In the genomic region with DNA sequence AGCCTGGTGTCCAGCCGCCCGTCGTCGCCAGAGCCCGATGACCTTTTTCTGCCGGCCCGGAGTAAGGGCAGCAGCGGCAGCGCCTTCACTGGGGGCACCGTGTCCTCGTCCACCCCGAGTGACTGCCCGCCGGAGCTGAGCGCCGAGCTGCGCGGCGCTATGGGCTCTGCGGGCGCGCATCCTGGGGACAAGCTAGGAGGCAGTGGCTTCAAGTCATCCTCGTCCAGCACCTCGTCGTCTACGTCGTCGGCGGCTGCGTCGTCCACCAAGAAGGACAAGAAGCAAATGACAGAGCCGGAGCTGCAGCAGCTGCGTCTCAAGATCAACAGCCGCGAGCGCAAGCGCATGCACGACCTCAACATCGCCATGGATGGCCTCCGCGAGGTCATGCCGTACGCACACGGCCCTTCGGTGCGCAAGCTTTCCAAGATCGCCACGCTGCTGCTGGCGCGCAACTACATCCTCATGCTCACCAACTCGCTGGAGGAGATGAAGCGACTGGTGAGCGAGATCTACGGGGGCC, we compare ENCODE assay signal across 15 cellular contexts. TPM values are rescaled to one million over a fixed set of nuclear protein-coding genes. Genes with fewer than 3 reads are reported as not detected.
A peak's percentile ranks its signal among the peaks of the same experiment; 100 is the strongest.
DNase-seq lines count a peak whose midpoint lies in the region; ATAC-seq and TF ChIP-seq lines count a peak whose summit lies in the region.
"Had no signal": no experiment of that assay in that cellular context is flagged by ENCODE, and none has a peak within 500 bp of the region (broad histone marks: within the 10 kb centered on the region; RNA-seq: fewer than 3 reads in every experiment).

No MANE protein-coding gene starts in this region.

- peak overlapping the region; percentile 12 for H3K4me3 Mint-ChIP-seq in activated naive CD4-positive, alpha-beta T cell treated with anti-CD3 and anti-CD28 coated beads for 36 hours
- no peak overlapping the region for H3K4me3 Mint-ChIP-seq in activated CD8-positive, alpha-beta T cell treated with anti-CD3 and anti-CD28 coated beads for 36 hours

- no peaks in the 10 kb centered on the region for H3K36me3 Mint-ChIP-seq in activated naive CD4-positive, alpha-beta T cell treated with anti-CD3 and anti-CD28 coated beads for 36 hours (ENCODE audit: low read depth)
- no peaks in the 10 kb centered on the region for H3K36me3 Mint-ChIP-seq in activated CD8-positive, alpha-beta T cell treated with anti-CD3 and anti-CD28 coated beads for 36 hours (ENCODE audit: low read depth)

- TF ChIP-seq POLR2A in gastrocnemius medialis (IDR thresholded peaks at IDR 0.05) = no peak

- peaks cover 53% of the 10 kb centered on the region for H3K4me1 Mint-ChIP-seq in activated naive CD4-positive, alpha-beta T cell treated with anti-CD3 and anti-CD28 coated beads for 36 hours (ENCODE audit: low read depth)
- peaks cover 36% of the 10 kb centered on the region for H3K4me1 Mint-ChIP-seq in activated CD8-positive, alpha-beta T cell treated with anti-CD3 and anti-CD28 coated beads for 36 hours (ENCODE audit: low read depth)

- POLR2A ChIA-PET in activated CD8-positive, alpha-beta T cell treated with anti-CD3 and anti-CD28 coated beads for 36 hours (lab: Charles Lee) = no interaction called here

- peaks cover 78% of the 10 kb centered on the region for H3K27me3 Mint-ChIP-seq in activated naive CD4-positive, alpha-beta T cell treated with anti-CD3 and anti-CD28 coated beads for 36 hours (ENCODE audit: low read depth)
- H3K27me3 Mint-ChIP-seq in activated CD8-positive, alpha-beta T cell treated with anti-CD3 and anti-CD28 coated beads for 36 hours = peaks cover 77% of the 10 kb centered on the region

- intact Hi-C loops in activated naive CD4-positive, alpha-beta T cell treated with anti-CD3 and anti-CD28 coated beads for 36 hours (cut with micrococcal nuclease) = loop anchor here (10.0 kb wide), 1 partner anchor 98 kb away; no protein-coding TSS in a partner anchor
- intact Hi-C loops in activated CD8-positive, alpha-beta T cell treated with anti-CD3 and anti-CD28 coated beads for 36 hours (cut with micrococcal nuclease) = loop anchor here (10.0 kb wide), 1 partner anchor 98 kb away; no protein-coding TSS in a partner anchor
- intact Hi-C loops in gastrocnemius medialis (cut with DNase I; ENCODE audit: low total_unique reads) = no loop called here

- H3K9me3 ChIP-seq in iPS-15b (ENCODE audit: control insufficient read depth, insufficient read depth, low read length) (no peaks in the 10 kb centered on the region), gastrocnemius medialis (no peaks in the 10 kb centered on the region)
- H3K9me3 ChIP-seq: SK-N-SH, uterus had no signal

- H3K27ac Mint-ChIP-seq in activated naive CD4-positive, alpha-beta T cell treated with anti-CD3 and anti-CD28 coated beads for 36 hours = no peak overlapping the region
- no peak overlapping the region for H3K27ac Mint-ChIP-seq in activated CD8-positive, alpha-beta T cell treated with anti-CD3 and anti-CD28 coated beads for 36 hours

- H3K36me3 ChIP-seq in iPS-15b (ENCODE audit: control insufficient read depth, insufficient read depth, low read length) (no peaks in the 10 kb centered on the region), gastrocnemius medialis (no peaks in the 10 kb centered on the region)
- H3K36me3 ChIP-seq: brain microvascular endothelial cell, uterus had no signal

- H3K27me3 ChIP-seq in iPS-15b (ENCODE audit: control insufficient read depth, insufficient read depth, low read length) (peaks cover 97% of the 10 kb centered on the region), gastrocnemius medialis (peaks cover 83 to 94% (median 88%) of the 10 kb centered on the region in 3 donors)

- H3K9ac ChIP-seq in iPS-15b (ENCODE audit: low read depth, low read length) = no peak overlapping the region
- H3K9ac ChIP-seq: SK-N-SH had no signal

- in situ Hi-C loops in gastrocnemius medialis (cut with MboI; ENCODE audit: low sequenced_read_pairs in 4 of 4) = no loop called here

- peak overlapping the region; percentile 62 for H3K4me3 ChIP-seq in iPS-15b (ENCODE audit: low read depth, low read length)
- peak overlapping the region in 1 of 4 donors; percentile 21 for H3K4me3 ChIP-seq in gastrocnemius medialis
- H3K4me3 ChIP-seq: uterus had no signal

- ATAC-seq in activated CD8-positive, alpha-beta T cell treated with anti-CD3 and anti-CD28 coated beads for 36 hours = no peak
- no peak for ATAC-seq in stimulated activated naive CD8-positive, alpha-beta T cell treated with anti-CD3 and anti-CD28 coated beads, Interleukin-15, Interleukin-2, amounts not matched to agents 100 U/mL and 50 U/mL, for 24 hours
- ATAC-seq in gastrocnemius medialis = no peak

- no peaks in the 10 kb centered on the region for H3K9me3 Mint-ChIP-seq in activated naive CD4-positive, alpha-beta T cell treated with anti-CD3 and anti-CD28 coated beads for 36 hours
- H3K9me3 Mint-ChIP-seq in activated CD8-positive, alpha-beta T cell treated with anti-CD3 and anti-CD28 coated beads for 36 hours = no peaks in the 10 kb centered on the region

- no peak for TF ChIP-seq CTCF in activated CD8-positive, alpha-beta T cell treated with anti-CD3 and anti-CD28 coated beads for 36 hours (IDR thresholded peaks at IDR 0.05)
- no peak for TF ChIP-seq CTCF in gastrocnemius medialis (IDR thresholded peaks at IDR 0.05 in 4 of 5, conservative IDR thresholded peaks at IDR 0.05 in 1 of 5)

- DNase-seq in activated naive CD4-positive, alpha-beta T cell treated with anti-CD3 and anti-CD28 coated beads for 36 hours = no peak
- no peak for DNase-seq in activated naive CD4-positive, alpha-beta T cell treated with anti-CD3 and anti-CD28 coated beads, Interleukin-2, amount 50 U/mL, for 16 hours
- peak; percentile 15 for DNase-seq in activated CD8-positive, alpha-beta T cell treated with anti-CD3 and anti-CD28 coated beads for 36 hours
- peak; percentile 13 for DNase-seq in stimulated activated naive CD8-positive, alpha-beta T cell treated with anti-CD3 and anti-CD28 coated beads, Interleukin-15, Interleukin-2, amounts not matched to agents 100 U/mL and 50 U/mL, for 24 hours
- DNase-seq in NCI-H2029 treated with DMSO at 0.1 percent for 48 hours (lab: John Stamatoyannopoulos, UW) (no peak), gastrocnemius medialis (no peak), NCI-H510A (lab: John Stamatoyannopoulos, UW) (no peak)
- DNase-seq: brain microvascular endothelial cell, Karpas-422, NCI-H510A treated with DMSO at 0.1 percent for 48 hours, uterus had no signal

- CTCF ChIA-PET in activated naive CD4-positive, alpha-beta T cell treated with anti-CD3 and anti-CD28 coated beads for 36 hours (lab: Charles Lee) = interaction anchor here (1.3 to 1.5 kb wide), 4 partner anchors 58 to 195 kb away, joined by 3 to 5 read pairs (median 4); no protein-coding TSS in a partner anchor
- CTCF ChIA-PET in activated CD8-positive, alpha-beta T cell treated with anti-CD3 and anti-CD28 coated beads for 36 hours (lab: Charles Lee) = interaction anchor here (0.9 to 1.7 kb wide), 4 partner anchors 16 to 170 kb away, joined by 3 to 9 read pairs (median 4); no protein-coding TSS in a partner anchor

- no peak overlapping the region for H3K27ac ChIP-seq in gastrocnemius medialis
- H3K27ac ChIP-seq: brain microvascular endothelial cell, uterus had no signal

- H3K4me1 ChIP-seq in iPS-15b (ENCODE audit: control insufficient read depth, insufficient read depth, low read length) = peaks cover 13% of the 10 kb centered on the region
- H3K4me1 ChIP-seq in gastrocnemius medialis = peaks cover 15 to 17% of the 10 kb centered on the region in 2 donors

RNA-seq across cellular contexts. Expression of a gene that starts 1.2 kb away (rescaled TPM):
- total RNA-seq in activated naive CD4-positive, alpha-beta T cell treated with anti-CD3 and anti-CD28 coated beads for 36 hours = not detected
- total RNA-seq in activated CD8-positive, alpha-beta T cell treated with anti-CD3 and anti-CD28 coated beads for 36 hours = not detected
- total RNA-seq in gastrocnemius medialis = under 1 TPM in 1 of 4 donors, not detected in 3; 0.10 TPM
- total RNA-seq: activated CD8-positive, alpha-beta memory T cell treated with anti-CD3 and anti-CD28 coated beads for 36 hours; lower leg skin; uterus had no signal

RNA-seq across cellular contexts. Expression of a gene that starts 43.0 kb away (rescaled TPM):
- not detected for total RNA-seq in activated naive CD4-positive, alpha-beta T cell treated with anti-CD3 and anti-CD28 coated beads for 36 hours
- total RNA-seq in activated CD8-positive, alpha-beta T cell treated with anti-CD3 and anti-CD28 coated beads for 36 hours = under 1 TPM in 1 of 2 experiments, not detected in 1; 0.61 TPM
- total RNA-seq in gastrocnemius medialis = 1 to 10 TPM in 2 of 4 donors, not detected in 2; 1.4 TPM
- total RNA-seq: activated CD8-positive, alpha-beta memory T cell treated with anti-CD3 and anti-CD28 coated beads for 36 hours; uterus had no signal

Comparison
In these comparisons a context has a peak if more than half of its experiments do, and no peak if none do; other contexts are left out.
1. DNase-seq: peak in activated CD8-positive, alpha-beta T cell treated with anti-CD3 and anti-CD28 coated beads for 36 hours (single experiment) and stimulated activated naive CD8-positive, alpha-beta T cell treated with anti-CD3 and anti-CD28 coated beads, Interleukin-15, Interleukin-2, amounts not matched to agents 100 U/mL and 50 U/mL, for 24 hours (single experiment); none in activated naive CD4-positive, alpha-beta T cell treated with anti-CD3 and anti-CD28 coated beads for 36 hours (single experiment), activated naive CD4-positive, alpha-beta T cell treated with anti-CD3 and anti-CD28 coated beads, Interleukin-2, amount 50 U/mL, for 16 hours (single experiment), NCI-H2029 treated with DMSO at 0.1 percent for 48 hours (single experiment), gastrocnemius medialis (0 of 2) and NCI-H510A (single experiment).